In genomic region chr22:21652010-21652546, GRCh38 we compare ENCODE assay signal across 8 cellular contexts. TPM values are rescaled to one million over a fixed set of nuclear protein-coding genes. Genes with fewer than 3 reads are reported as not detected.
A peak's percentile ranks its signal among the peaks of the same experiment; 100 is the strongest.
DNase-seq lines count a peak whose midpoint lies in the region; ATAC-seq and TF ChIP-seq lines count a peak whose summit lies in the region.

No MANE protein-coding gene starts in this region.

- peak; percentile 90 for ATAC-seq in HG02759 (IDR thresholded peaks at IDR 0.05; ENCODE audit: unreplicated experiment)
- ATAC-seq in HG03439 (IDR thresholded peaks at IDR 0.05; ENCODE audit: unreplicated experiment), result no peak

- H3K36me3 Mint-ChIP-seq in T-helper 2 cell treated with Interferon-gamma antibody and Interleukin-4, amounts not matched to agents 5 μg/mL and 100 μg/mL, for 36 hours (ENCODE audit: low read depth), result peaks cover 20% of the 10 kb centered on the region

- H3K9me3 Mint-ChIP-seq in T-helper 2 cell treated with Interferon-gamma antibody and Interleukin-4, amounts not matched to agents 5 μg/mL and 100 μg/mL, for 36 hours, result no peaks in the 10 kb centered on the region

- H3K4me3 Mint-ChIP-seq in T-helper 2 cell treated with Interferon-gamma antibody and Interleukin-4, amounts not matched to agents 5 μg/mL and 100 μg/mL, for 36 hours, result peak overlapping the region; percentile 92

- peak overlapping the region; percentile 87 for H3K27ac Mint-ChIP-seq in T-helper 2 cell treated with Interferon-gamma antibody and Interleukin-4, amounts not matched to agents 5 μg/mL and 100 μg/mL, for 36 hours

- intact Hi-C loops in ascending aorta (cut with DNase I), result no loop called here

- H3K4me1 ChIP-seq in ascending aorta, result peaks cover 5 to 10% of the 10 kb centered on the region in 2 donors

- no peak overlapping the region for H3K27ac ChIP-seq in ascending aorta

- H3K4me3 ChIP-seq in ascending aorta, result peak overlapping the region; percentile 52 to 69
- peak overlapping the region; percentile 79 for H3K4me3 ChIP-seq in retinal pigment epithelial cell (ENCODE audit: low read length)

- DNase-seq in NCI-H1436 (lab: John Stamatoyannopoulos, UW) (peak; percentile 86), ascending aorta (ENCODE audit: low spot score in 2 of 2) (peak; percentile 70 to 93), hippocampal formation (lab: John Stamatoyannopoulos, UW) (peak; percentile 47 to 77), retinal pigment epithelial cell (ENCODE audit: low read depth) (peak; percentile 52)
- peak; percentile 89 for DNase-seq in T-helper 2 cell treated with Interferon-gamma antibody and Interleukin-4, amounts not matched to agents 5 μg/mL and 100 μg/mL, for 36 hours (ENCODE audit: low spot score)

- peak; percentile 71 for TF ChIP-seq POLR2A in GM15510 (IDR thresholded peaks at IDR 0.05; ENCODE audit: borderline replicate concordance, extremely low read depth, insufficient read length)

- H3K27me3 Mint-ChIP-seq in T-helper 2 cell treated with Interferon-gamma antibody and Interleukin-4, amounts not matched to agents 5 μg/mL and 100 μg/mL, for 36 hours (ENCODE audit: low read depth), result no peaks in the 10 kb centered on the region

- peaks cover 0 to 5% of the 10 kb centered on the region in 2 donors for H3K36me3 ChIP-seq in ascending aorta

- H3K4me1 Mint-ChIP-seq in T-helper 2 cell treated with Interferon-gamma antibody and Interleukin-4, amounts not matched to agents 5 μg/mL and 100 μg/mL, for 36 hours (ENCODE audit: low read depth), result peaks cover 31% of the 10 kb centered on the region

- no peaks in the 10 kb centered on the region for H3K27me3 ChIP-seq in ascending aorta

- TF ChIP-seq CTCF in ascending aorta (IDR thresholded peaks at IDR 0.05) (no peak), retinal pigment epithelial cell (conservative IDR thresholded peaks at IDR 0.05; ENCODE audit: low read depth, low read length) (no peak)

- no peaks in the 10 kb centered on the region for H3K9me3 ChIP-seq in ascending aorta

RNA-seq across cellular contexts. Expression of gene SDF2L1, which starts 10.0 kb away (rescaled TPM):
- total RNA-seq in ascending aorta, result 37.4 TPM

RNA-seq across cellular contexts. Expression of gene PPIL2, which starts 13.7 kb away (rescaled TPM):
- total RNA-seq in ascending aorta, result 36.3 TPM

RNA-seq across cellular contexts. Expression of gene CCDC116, which starts 19.5 kb away (rescaled TPM):
- total RNA-seq in ascending aorta, result not detected

RNA-seq across cellular contexts. Expression of gene YDJC, which starts 22.3 kb away (rescaled TPM):
- 80.8 TPM for total RNA-seq in ascending aorta
